Comparison of ENCODE assay signal across 9 cellular contexts in the genomic region with DNA sequence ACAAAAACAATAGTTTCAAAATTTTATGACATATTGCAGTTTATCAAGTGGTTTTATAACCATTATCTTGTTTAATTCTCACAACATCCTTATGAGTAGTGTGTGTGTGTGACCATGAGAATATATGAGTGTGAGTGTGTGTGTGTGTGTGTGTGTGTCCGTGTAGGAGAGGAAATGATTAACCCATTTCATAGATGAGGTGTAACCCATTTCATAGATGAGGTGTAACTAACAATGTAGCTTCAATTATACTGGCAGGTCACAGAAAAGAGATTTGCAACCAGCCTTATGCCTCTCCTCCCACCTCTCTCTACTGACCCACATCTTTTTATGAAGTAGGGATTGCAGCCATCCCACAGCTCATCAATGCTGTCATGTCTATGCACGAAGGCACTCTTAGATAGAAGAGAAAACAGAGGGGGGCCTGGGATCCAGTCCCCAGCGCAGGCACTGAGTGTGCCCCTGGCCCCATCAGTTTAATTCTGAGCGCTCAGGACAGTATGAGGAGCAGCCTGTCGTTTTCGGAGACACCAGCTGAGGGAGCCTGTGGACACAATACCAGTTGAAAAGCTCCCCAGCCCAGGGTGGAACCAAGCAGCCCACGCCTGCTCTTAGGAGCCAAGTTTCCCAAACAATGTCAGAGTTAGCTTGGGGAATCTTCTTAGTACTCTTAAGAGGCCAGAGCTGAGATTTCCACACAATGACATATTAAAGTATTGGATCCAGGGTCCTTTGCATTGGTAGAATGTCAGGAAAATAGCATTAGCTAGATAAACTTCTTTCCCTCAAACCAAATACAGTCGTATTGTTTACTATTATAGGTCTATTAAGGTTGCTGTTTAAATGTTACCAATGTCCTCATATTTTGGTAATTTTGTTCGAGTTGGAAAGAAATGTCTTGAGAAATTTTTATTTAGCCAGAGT.
DNase-seq lines count a peak whose midpoint lies in the region; ATAC-seq, FAIRE-seq and TF ChIP-seq lines count a peak whose summit lies in the region.
"Had no signal": no experiment of that assay in that cellular context is flagged by ENCODE, and none has a peak within 500 bp of the region (broad histone marks: within the 10 kb centered on the region; RNA-seq: fewer than 3 reads in every experiment).

No MANE protein-coding gene starts in this region.

- TF ChIP-seq EP300 in HepG2 (IDR thresholded peaks at IDR 0.05; ENCODE audit: low read depth in 2 of 2, low read length in 2 of 2) = no peak
- no peak for TF ChIP-seq EP300 in HepG2 (CRISPR knock-in tag; IDR thresholded peaks at IDR 0.05; ENCODE audit: borderline replicate concordance)

- H3K36me3 ChIP-seq in RWPE2 (ENCODE audit: low read depth) (no peaks in the 10 kb centered on the region), HepG2 (replicated peaks in 1 of 2; ENCODE audit: control insufficient read depth in 1 of 2, insufficient read depth in 2 of 2, low read length in 2 of 2) (no peaks in the 10 kb centered on the region)

- TF ChIP-seq POLR2A in HepG2 (IDR thresholded peaks at IDR 0.05; ENCODE audit: insufficient read depth in 1 of 2, low read depth in 2 of 2, low read length in 2 of 2) = no peak

- no TSS peak for BruUV-seq in HepG2 (replicated peaks; lab: Mats Ljungman, UMichigan)

- in situ Hi-C loops in HepG2 (cut with HindIII; ENCODE audit: extremely low pct_ligation_motif_present, low pct_unique_long_range_greater_than_20kb) = loop anchor here (25.0 kb wide), 1 partner anchor 327 kb away; no protein-coding TSS in a partner anchor

- no peak overlapping the region for H3K4me2 ChIP-seq in HepG2 (ENCODE audit: low read depth, low read length)

- H3K4me1 ChIP-seq in RWPE2 (ENCODE audit: insufficient read depth, poor library complexity, severe bottlenecking) (peaks cover 54% of the 10 kb centered on the region), HepG2 (ENCODE audit: insufficient read depth, low read length) (no peaks in the 10 kb centered on the region)

- 25% methylated on average over 4 of the region's 9 CpGs for WGBS in HepG2 (ENCODE audit: low lambda C conversion rate)

- no peaks in the 10 kb centered on the region for H3K79me2 ChIP-seq in HepG2 (ENCODE audit: insufficient read depth, low read length)

- H2AFZ ChIP-seq in HepG2 (ENCODE audit: low read length) = no peak overlapping the region

- TF ChIP-seq RAD21 in HepG2 (CRISPR knock-in tag; IDR thresholded peaks at IDR 0.05) = peak; percentile 46; the same call in 1 of the 2 replicates

- DNase-seq in DMS 273 (lab: John Stamatoyannopoulos, UW; ENCODE audit: unreplicated experiment) = peak; percentile 85
- DNase-seq in DMS 273 treated with DMSO at 0.1 percent for 48 hours (lab: John Stamatoyannopoulos, UW) = no peak
- DNase-seq in HT-29 (ENCODE audit: low spot score) = peak; percentile 65
- DNase-seq in RWPE2 (ENCODE audit: low spot score) = peak; percentile 78
- peak; percentile 87 for DNase-seq in coronary artery (ENCODE audit: low spot score)
- peak; percentile 20 for DNase-seq in HepG2 (ENCODE audit: low spot score)
- peak; percentile 79 for DNase-seq in stromal cell of bone marrow (ENCODE audit: low read depth)

- intact Hi-C loops in HepG2 (cut with micrococcal nuclease; ENCODE audit: unreplicated experiment) = loop anchor here (1.0 to 10.0 kb wide), 3 partner anchors 332 to 899 kb away; no protein-coding TSS in a partner anchor

- no peak for FAIRE-seq in HepG2 (lab: Jason Lieb, UNC)
- FAIRE-seq: A204.1 had no signal

- H3K27ac ChIP-seq in RWPE2 (ENCODE audit: poor library complexity, severe bottlenecking) = peak overlapping the region; percentile 97
- H3K27ac ChIP-seq in coronary artery = no peak overlapping the region
- H3K27ac ChIP-seq in HepG2 (ENCODE audit: extremely low read length, insufficient read depth, low read length) = no peak overlapping the region

- CTCF ChIA-PET in HepG2 (lab: Yijun Ruan, JAX; ENCODE audit: low intra/inter-chr PET ratio, low total read pairs) = interaction anchor here (1.4 to 1.6 kb wide), 2 partner anchors 332 to 336 kb away, joined by 4 to 6 read pairs; no protein-coding TSS in a partner anchor

- ATAC-seq in GM21526 (IDR thresholded peaks at IDR 0.05; ENCODE audit: low FRiP score, unreplicated experiment) = peak; percentile 99
- ATAC-seq in RWPE2 (ENCODE audit: low read depth) = peak; percentile 53
- peak; percentile 100 for ATAC-seq in HepG2

- H3K27me3 ChIP-seq in RWPE2 (ENCODE audit: insufficient read depth, poor library complexity, severe bottlenecking) = no peaks in the 10 kb centered on the region
- peaks cover 0 to 3% of the 10 kb centered on the region in 2 experiments; a peak in 1 of 5 replicates for H3K27me3 ChIP-seq in HepG2 (ENCODE audit: control insufficient read depth in 1 of 2, insufficient read depth in 2 of 2, low read length in 2 of 2)

- H3K4me3 ChIP-seq in RWPE2 (ENCODE audit: severe bottlenecking) (no peak overlapping the region), coronary artery (no peak overlapping the region), HepG2 (replicated peaks in 1 of 3; ENCODE audit: insufficient read depth in 1 of 3, low read depth in 2 of 3, low read length in 3 of 3) (no peak overlapping the region)

- TF ChIP-seq CTCF in RWPE2 (IDR thresholded peaks at IDR 0.05; ENCODE audit: poor library complexity, severe bottlenecking) (peak; percentile 89), coronary artery (IDR thresholded peaks at IDR 0.05) (peak; percentile 61), HepG2 (CRISPR knock-in tag; IDR thresholded peaks at IDR 0.05) (peak; percentile 65)

- H3K9me3 ChIP-seq in RWPE2 (ENCODE audit: severe bottlenecking) (no peaks in the 10 kb centered on the region), HepG2 (ENCODE audit: low read length) (no peaks in the 10 kb centered on the region)

- H4K20me1 ChIP-seq in HepG2 (ENCODE audit: insufficient read depth, low read length) = no peaks in the 10 kb centered on the region

- POLR2A ChIA-PET in HepG2 (lab: Yijun Ruan, JAX) = no interaction called here

- H3K9ac ChIP-seq in HepG2 (ENCODE audit: insufficient read depth, low read depth, low read length) = no peak overlapping the region

TF ChIP-seq in HepG2, 621 proteins besides CTCF, POLR2A, EP300 and RAD21:
- TF ChIP-seq STAG1 (CRISPR knock-in tag; IDR thresholded peaks at IDR 0.05) (peak; percentile 78), CBX2 (IDR thresholded peaks at IDR 0.05; ENCODE audit: low read depth, low read length) (no peak), CBX2 (CRISPR knock-in tag; IDR thresholded peaks at IDR 0.05; ENCODE audit: low read depth) (no peak), SMC3 (IDR thresholded peaks at IDR 0.05; ENCODE audit: low read length) (peak; percentile 44; the same call in 1 of the 2 replicates)
